8 cellular contexts compared by ENCODE assay signal in the genomic region with DNA sequence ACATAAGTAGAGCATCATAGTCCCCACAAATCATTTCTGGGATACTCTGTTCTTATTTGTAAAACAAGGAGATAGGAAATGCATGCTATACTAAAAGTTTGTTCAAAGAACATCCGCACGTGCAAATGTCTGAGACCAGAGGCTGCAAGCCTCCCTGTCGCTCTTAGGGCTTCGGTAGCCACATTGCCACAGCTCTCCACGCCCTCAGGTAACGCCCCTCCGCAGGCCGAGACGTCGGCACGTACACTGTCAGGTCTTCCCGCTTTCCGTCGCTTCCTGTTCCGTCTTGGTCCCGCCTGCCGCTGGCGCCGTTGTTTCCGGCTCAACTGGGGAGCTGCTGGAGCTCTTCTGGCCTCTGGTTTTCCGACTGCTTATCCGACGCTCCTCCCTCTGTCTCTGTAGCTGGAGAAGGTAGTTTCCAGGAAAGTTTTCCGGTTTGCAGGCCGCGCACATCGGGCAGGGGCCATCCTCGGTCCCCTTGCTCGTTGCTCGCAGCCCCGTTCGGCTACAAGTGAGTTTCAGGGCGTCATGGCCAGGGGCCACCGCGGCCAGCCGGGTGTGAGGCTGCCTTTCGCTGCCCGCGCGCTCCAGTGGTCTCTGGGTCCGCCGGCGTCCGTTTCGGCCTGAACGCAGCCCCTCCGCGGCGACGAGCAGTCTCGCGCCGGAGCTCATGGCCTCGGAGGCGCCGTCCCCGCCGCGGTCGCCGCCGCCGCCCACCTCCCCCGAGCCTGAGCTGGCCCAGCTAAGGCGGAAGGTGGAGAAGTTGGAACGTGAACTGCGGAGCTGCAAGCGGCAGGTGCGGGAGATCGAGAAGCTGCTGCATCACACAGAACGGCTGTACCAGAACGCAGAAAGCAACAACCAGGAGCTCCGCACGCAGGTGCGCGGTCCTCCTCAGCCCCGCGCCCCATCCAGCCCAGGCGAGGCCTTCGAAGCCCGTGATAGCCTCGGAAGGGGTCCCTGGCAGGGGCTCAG. TPM values are rescaled to one million over a fixed set of nuclear protein-coding genes. Genes with fewer than 3 reads are reported as not detected.
A peak's percentile ranks its signal among the peaks of the same experiment; 100 is the strongest.
DNase-seq lines count a peak whose midpoint lies in the region; ATAC-seq, FAIRE-seq and TF ChIP-seq lines count a peak whose summit lies in the region.

A gene with protein sequence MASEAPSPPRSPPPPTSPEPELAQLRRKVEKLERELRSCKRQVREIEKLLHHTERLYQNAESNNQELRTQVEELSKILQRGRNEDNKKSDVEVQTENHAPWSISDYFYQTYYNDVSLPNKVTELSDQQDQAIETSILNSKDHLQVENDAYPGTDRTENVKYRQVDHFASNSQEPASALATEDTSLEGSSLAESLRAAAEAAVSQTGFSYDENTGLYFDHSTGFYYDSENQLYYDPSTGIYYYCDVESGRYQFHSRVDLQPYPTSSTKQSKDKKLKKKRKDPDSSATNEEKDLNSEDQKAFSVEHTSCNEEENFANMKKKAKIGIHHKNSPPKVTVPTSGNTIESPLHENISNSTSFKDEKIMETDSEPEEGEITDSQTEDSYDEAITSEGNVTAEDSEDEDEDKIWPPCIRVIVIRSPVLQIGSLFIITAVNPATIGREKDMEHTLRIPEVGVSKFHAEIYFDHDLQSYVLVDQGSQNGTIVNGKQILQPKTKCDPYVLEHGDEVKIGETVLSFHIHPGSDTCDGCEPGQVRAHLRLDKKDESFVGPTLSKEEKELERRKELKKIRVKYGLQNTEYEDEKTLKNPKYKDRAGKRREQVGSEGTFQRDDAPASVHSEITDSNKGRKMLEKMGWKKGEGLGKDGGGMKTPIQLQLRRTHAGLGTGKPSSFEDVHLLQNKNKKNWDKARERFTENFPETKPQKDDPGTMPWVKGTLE (plus strand): TSS at position 308 of the 975 bp plus-strand sequence. CDS start 363 bp downstream, at position 671.

- intact Hi-C loops in Right ventricle myocardium superior (cut with DNase I) (no loop called here), pancreas (cut with DNase I) (no loop called here), tibial artery (cut with DNase I; ENCODE audit: low total_unique reads) (no loop called here)

- 0% methylated on average over 78 to 82 of the region's 82 CpGs for WGBS in pancreas, 2 donors

- peak; percentile 88 for DNase-seq in GM12864 (ENCODE audit: low read depth)
- DNase-seq in NCI-H1417 (lab: John Stamatoyannopoulos, UW): peak; percentile 83 to 93 (median 91)
- DNase-seq in SW480 (ENCODE audit: low spot score): peak; percentile 93
- DNase-seq in adipocyte (ENCODE audit: low read depth): peak; percentile 96
- peak; percentile 96 for DNase-seq in Right ventricle myocardium superior
- peak; percentile 89 to 96 (median 92) for DNase-seq in pancreas
- DNase-seq in tibial artery: peak; percentile 93 to 95

- peak within 1 kb of the TSS; percentile 95 for H3K9ac ChIP-seq in adipocyte (ENCODE audit: low read length)

- FAIRE-seq in pancreas (lab: Jason Lieb, UNC): peak; percentile 86

- ATAC-seq in HG02759 (IDR thresholded peaks at IDR 0.05; ENCODE audit: unreplicated experiment) (peak; percentile 100), Right ventricle myocardium superior (ENCODE audit: poor library complexity) (peak; percentile 100), pancreas (peak; percentile 99 to 100 (median 100))

- H3K9me3 ChIP-seq in adipocyte (ENCODE audit: control insufficient read depth, low read length): no peaks in the 10 kb centered on the region
- no peaks in the 10 kb centered on the region for H3K9me3 ChIP-seq in pancreas
- no peaks in the 10 kb centered on the region for H3K9me3 ChIP-seq in tibial artery

- H3K27me3 ChIP-seq in adipocyte (replicated peaks; ENCODE audit: control insufficient read depth, insufficient read depth, low read length) (no peaks in the 10 kb centered on the region), pancreas (no peaks in the 10 kb centered on the region), tibial artery (no peaks in the 10 kb centered on the region)

- H3K27ac ChIP-seq in pancreas (peak within 1 kb of the TSS; percentile 82 to 91 (median 87)), tibial artery (peak within 1 kb of the TSS; percentile 95)

- TF ChIP-seq CTCF in GM12864 (IDR thresholded peaks at IDR 0.05; ENCODE audit: low read depth, low read length, missing control alignments) (no peak), pancreas (IDR thresholded peaks at IDR 0.05) (no peak), tibial artery (IDR thresholded peaks at IDR 0.05) (no peak)

- peaks cover 4% of the 10 kb centered on the region for H3K36me3 ChIP-seq in adipocyte (ENCODE audit: control insufficient read depth, insufficient read depth, low read length, severe bottlenecking)
- H3K36me3 ChIP-seq in pancreas: no peaks in the 10 kb centered on the region
- peaks cover 0 to 7% (median 3%) of the 10 kb centered on the region in 3 donors for H3K36me3 ChIP-seq in tibial artery

- peak within 1 kb of the TSS; percentile 94 for H3K4me3 ChIP-seq in GM12864 (ENCODE audit: low read depth, low read length)
- peak within 1 kb of the TSS; percentile 95 for H3K4me3 ChIP-seq in adipocyte (ENCODE audit: low read length)
- H3K4me3 ChIP-seq in pancreas: peak within 1 kb of the TSS; percentile 75 to 96 (median 91)
- H3K4me3 ChIP-seq in tibial artery: peak within 1 kb of the TSS; percentile 92 to 97

- peaks cover 12% of the 10 kb centered on the region for H3K4me1 ChIP-seq in adipocyte (ENCODE audit: control insufficient read depth, insufficient read depth, low read length)
- peaks cover 7 to 21% (median 8%) of the 10 kb centered on the region in 3 donors for H3K4me1 ChIP-seq in pancreas
- H3K4me1 ChIP-seq in tibial artery: peaks cover 0 to 24% (median 13%) of the 10 kb centered on the region in 4 donors

RNA-seq across cellular contexts. Expression of the gene that starts here (rescaled TPM):
- total RNA-seq in Right ventricle myocardium superior (16.0 TPM), pancreas (10 to 100 TPM in 2 of 6 donors, 1 to 10 TPM in 4; 7.7 to 12.9 (median 9.3) TPM)
- polyA plus RNA-seq in pancreas: 1 to 10 TPM; 3.7 to 7.6 TPM

Comparison
In these comparisons a context has a peak if more than half of its experiments do, and no peak if none do; other contexts are left out.
1. Peak in every context shown above with its lines: DNase-seq, ATAC-seq, H3K4me3 ChIP-seq and H3K27ac ChIP-seq.